ENCODE assay signal across 1 cellular context in genomic region chr1:198693321-198693720, GRCh38.
TF ChIP-seq lines count a peak whose summit lies in the region.

No MANE protein-coding gene starts in this region.

TF ChIP-seq in A549, 52 proteins besides CTCF, POLR2A, EP300 and RAD21 (continued from another document):
- TF ChIP-seq HMGXB4 (CRISPR knock-in tag; IDR thresholded peaks at IDR 0.05; ENCODE audit: borderline replicate concordance) (no peak), MAFK (IDR thresholded peaks at IDR 0.05; ENCODE audit: partially characterized antibody) (no peak), FOSL2 (IDR thresholded peaks at IDR 0.05) (no peak), FOSL2 (CRISPR knock-in tag; IDR thresholded peaks at IDR 0.05) (peak; percentile 49; the same call in 1 of the 2 replicates), NPAS2 (CRISPR knock-in tag; IDR thresholded peaks at IDR 0.05; ENCODE audit: borderline replicate concordance) (no peak)
